In the genomic region with DNA sequence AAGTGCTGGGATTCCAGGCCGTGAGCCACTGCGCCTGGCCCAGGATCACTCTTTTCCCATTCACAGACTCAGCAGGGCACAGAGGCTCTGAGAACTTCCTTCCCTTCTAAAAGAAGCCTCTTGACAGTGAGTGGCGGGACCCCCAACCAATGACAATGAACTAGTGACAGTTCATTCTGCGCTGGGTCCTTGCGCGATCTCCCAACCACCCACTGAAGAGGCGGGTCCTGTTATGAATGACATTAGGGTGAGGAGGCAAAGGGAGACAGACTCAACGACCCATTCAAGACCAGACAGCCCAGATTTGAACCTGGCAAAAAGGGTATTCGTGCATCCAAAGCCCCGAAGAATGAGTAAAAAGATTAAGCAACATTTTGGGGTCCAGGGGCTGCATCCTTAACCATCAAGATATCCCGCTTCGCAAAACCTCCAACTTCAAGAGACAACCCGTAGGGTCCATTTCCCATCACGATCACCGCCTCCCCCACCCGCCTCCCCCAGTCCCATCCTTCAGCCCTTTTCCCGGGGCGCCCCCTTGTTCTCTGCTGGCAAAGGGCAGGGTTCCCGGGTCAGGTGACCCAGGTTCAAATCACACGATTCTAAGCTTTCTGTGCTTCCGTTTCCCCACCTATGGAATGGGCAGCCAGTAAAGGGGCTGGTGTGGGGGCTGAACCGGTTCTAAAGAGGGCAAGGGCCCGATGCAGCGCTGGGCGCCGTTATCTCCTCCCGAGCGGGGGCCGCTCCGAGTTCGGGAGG, we compare ENCODE assay signal across 2 cellular contexts.
A peak's percentile ranks its signal among the peaks of the same experiment; 100 is the strongest.
TF ChIP-seq lines count a peak whose summit lies in the region.

No MANE protein-coding gene starts in this region.

TF ChIP-seq in IMR-90, 13 proteins besides CTCF, POLR2A, EP300 and RAD21:
- TF ChIP-seq USF2 (IDR thresholded peaks at IDR 0.05; ENCODE audit: low read depth, low read length) (0 out of 2 replicates have a peak, but pooled peaks have one; percentile 33), BHLHE40 (IDR thresholded peaks at IDR 0.05; ENCODE audit: low read depth, low read length) (no peak), FOS (IDR thresholded peaks at IDR 0.05; ENCODE audit: low read depth, low read length) (0 out of 2 replicates have a peak, but pooled peaks have one; percentile 21), MXI1 (IDR thresholded peaks at IDR 0.05; ENCODE audit: borderline replicate concordance, low read depth, low read length) (no peak), CEBPB (IDR thresholded peaks at IDR 0.05; ENCODE audit: low read depth, low read length) (0 out of 2 replicates have a peak, but pooled peaks have one; percentile 1)

TF ChIP-seq in neural cell, 6 proteins besides CTCF, POLR2A, EP300 and RAD21:
- TF ChIP-seq SMC3 (conservative IDR thresholded peaks at IDR 0.05; ENCODE audit: poor library complexity) (peak; percentile 23), POLR2AphosphoS5 (IDR thresholded peaks at IDR 0.05) (peak; percentile 73), MXI1 (conservative IDR thresholded peaks at IDR 0.05; ENCODE audit: poor library complexity, severe bottlenecking) (peak; percentile 3), TAF1 (IDR thresholded peaks at IDR 0.05; ENCODE audit: low read depth) (no peak), EZH2 (IDR thresholded peaks at IDR 0.05; ENCODE audit: borderline replicate concordance, insufficient read depth, low read length, poor library complexity, severe bottlenecking) (no peak)
- TF ChIP-seq, protein P1, sequence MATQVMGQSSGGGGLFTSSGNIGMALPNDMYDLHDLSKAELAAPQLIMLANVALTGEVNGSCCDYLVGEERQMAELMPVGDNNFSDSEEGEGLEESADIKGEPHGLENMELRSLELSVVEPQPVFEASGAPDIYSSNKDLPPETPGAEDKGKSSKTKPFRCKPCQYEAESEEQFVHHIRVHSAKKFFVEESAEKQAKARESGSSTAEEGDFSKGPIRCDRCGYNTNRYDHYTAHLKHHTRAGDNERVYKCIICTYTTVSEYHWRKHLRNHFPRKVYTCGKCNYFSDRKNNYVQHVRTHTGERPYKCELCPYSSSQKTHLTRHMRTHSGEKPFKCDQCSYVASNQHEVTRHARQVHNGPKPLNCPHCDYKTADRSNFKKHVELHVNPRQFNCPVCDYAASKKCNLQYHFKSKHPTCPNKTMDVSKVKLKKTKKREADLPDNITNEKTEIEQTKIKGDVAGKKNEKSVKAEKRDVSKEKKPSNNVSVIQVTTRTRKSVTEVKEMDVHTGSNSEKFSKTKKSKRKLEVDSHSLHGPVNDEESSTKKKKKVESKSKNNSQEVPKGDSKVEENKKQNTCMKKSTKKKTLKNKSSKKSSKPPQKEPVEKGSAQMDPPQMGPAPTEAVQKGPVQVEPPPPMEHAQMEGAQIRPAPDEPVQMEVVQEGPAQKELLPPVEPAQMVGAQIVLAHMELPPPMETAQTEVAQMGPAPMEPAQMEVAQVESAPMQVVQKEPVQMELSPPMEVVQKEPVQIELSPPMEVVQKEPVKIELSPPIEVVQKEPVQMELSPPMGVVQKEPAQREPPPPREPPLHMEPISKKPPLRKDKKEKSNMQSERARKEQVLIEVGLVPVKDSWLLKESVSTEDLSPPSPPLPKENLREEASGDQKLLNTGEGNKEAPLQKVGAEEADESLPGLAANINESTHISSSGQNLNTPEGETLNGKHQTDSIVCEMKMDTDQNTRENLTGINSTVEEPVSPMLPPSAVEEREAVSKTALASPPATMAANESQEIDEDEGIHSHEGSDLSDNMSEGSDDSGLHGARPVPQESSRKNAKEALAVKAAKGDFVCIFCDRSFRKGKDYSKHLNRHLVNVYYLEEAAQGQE (IDR thresholded peaks at IDR 0.05; ENCODE audit: borderline replicate concordance): no peak
